1 cellular context compared by ENCODE assay signal in genomic region chr3:67044295-67044694, GRCh38.
TF ChIP-seq lines count a peak whose summit lies in the region.

No MANE protein-coding gene starts in this region.

TF ChIP-seq in GM23338, 12 proteins besides CTCF, POLR2A, EP300 and RAD21:
- TF ChIP-seq ETS1 (IDR thresholded peaks at IDR 0.05): no peak
- no peak for TF ChIP-seq EZH2 (IDR thresholded peaks at IDR 0.05; ENCODE audit: low read depth, unreplicated experiment)
- TF ChIP-seq JUNB (IDR thresholded peaks at IDR 0.05; ENCODE audit: unreplicated experiment): no peak
- TF ChIP-seq POLR2AphosphoS5 (IDR thresholded peaks at IDR 0.05; ENCODE audit: low read depth): no peak
- TF ChIP-seq ZNF114 (CRISPR knock-in tag; IDR thresholded peaks at IDR 0.05): no peak
- no peak for TF ChIP-seq CREB1 (CRISPR knock-in tag; IDR thresholded peaks at IDR 0.05; ENCODE audit: low read depth)
